26 cellular contexts compared by ENCODE assay signal in the genomic region with DNA sequence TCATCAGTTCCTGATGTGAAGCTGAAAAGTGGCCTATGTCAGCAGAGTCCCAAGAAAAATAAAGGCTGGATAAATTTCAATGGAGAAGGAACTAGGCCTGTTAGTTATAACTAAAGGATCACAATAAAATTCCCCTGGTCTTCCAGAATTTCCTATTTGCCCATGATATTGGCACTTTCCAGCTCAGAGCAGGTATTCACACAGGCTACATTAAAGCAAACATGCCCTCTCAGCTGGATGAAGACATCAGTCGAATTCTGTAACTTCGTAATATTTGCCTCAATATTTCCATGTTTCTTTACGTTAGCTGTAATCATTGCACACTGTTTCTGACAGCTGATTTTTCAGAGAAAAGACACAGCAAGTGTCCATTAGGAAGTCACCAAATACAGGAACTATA. TPM values are rescaled to one million over a fixed set of nuclear protein-coding genes. Genes with fewer than 3 reads are reported as not detected.
A peak's percentile ranks its signal among the peaks of the same experiment; 100 is the strongest.
DNase-seq lines count a peak whose midpoint lies in the region; ATAC-seq, FAIRE-seq and TF ChIP-seq lines count a peak whose summit lies in the region.
"Had no signal": no experiment of that assay in that cellular context is flagged by ENCODE, and none has a peak within 500 bp of the region (broad histone marks: within the 10 kb centered on the region; RNA-seq: fewer than 3 reads in every experiment).

No MANE protein-coding gene starts in this region.

- no peaks in the 10 kb centered on the region for H3K9me3 ChIP-seq in liver (ENCODE audit: control insufficient read depth in 4 of 4, low read length in 3 of 4)
- H3K9me3 ChIP-seq in HepG2 (ENCODE audit: low read length), result no peaks in the 10 kb centered on the region
- no peaks in the 10 kb centered on the region for H3K9me3 ChIP-seq in right lobe of liver
- no peaks in the 10 kb centered on the region for H3K9me3 ChIP-seq in vagina
- H3K9me3 ChIP-seq: BE2C, BLaER1 had no signal

- TF ChIP-seq EP300 in HepG2 (IDR thresholded peaks at IDR 0.05; ENCODE audit: low read depth in 2 of 2, low read length in 2 of 2) (no peak), HepG2 (CRISPR knock-in tag; IDR thresholded peaks at IDR 0.05; ENCODE audit: borderline replicate concordance) (no peak)

- peak overlapping the region in 1 of 2 donors; percentile 1 for H3K9ac ChIP-seq in liver (ENCODE audit: low read depth in 1 of 2, low read length in 2 of 2)
- no peak overlapping the region for H3K9ac ChIP-seq in HepG2 (ENCODE audit: insufficient read depth, low read depth, low read length)
- H3K9ac ChIP-seq: BLaER1 had no signal

- DNase-seq in HepG2 (ENCODE audit: low spot score) (no peak), right lobe of liver (no peak), vagina (ENCODE audit: extremely low spot score in 2 of 2) (no peak)
- DNase-seq: ACHN; BE2C; C1 segment of cervical spinal cord; CD4-positive, alpha-beta memory T cell; CD4-positive, CD25-positive, alpha-beta regulatory T cell; CD8-positive, alpha-beta memory T cell; COR-L47; DMS 273 treated with DMSO at 0.1 percent for 48 hours; DMS153; DMS53; DMS79; DND-41; EL; GDM1 had no signal

- H4K20me1 ChIP-seq in HepG2 (ENCODE audit: insufficient read depth, low read length), result no peaks in the 10 kb centered on the region
- H4K20me1 ChIP-seq: BLaER1 had no signal

- 40% methylated on average over 3 of the region's 3 CpGs for WGBS in liver
- WGBS in HepG2 (ENCODE audit: low lambda C conversion rate), result 3% methylated on average over 3 of the region's 3 CpGs
- WGBS in right lobe of liver (ENCODE audit: insufficient coverage, low coverage, low lambda C conversion rate, missing lambda C conversion rate), result 27% methylated on average over 3 of the region's 3 CpGs

- TF ChIP-seq POLR2A in HepG2 (IDR thresholded peaks at IDR 0.05; ENCODE audit: insufficient read depth in 1 of 2, low read depth in 2 of 2, low read length in 2 of 2), result no peak
- TF ChIP-seq POLR2A in right lobe of liver (IDR thresholded peaks at IDR 0.05), result no peak
- TF ChIP-seq POLR2A in vagina (IDR thresholded peaks at IDR 0.05), result no peak

- peaks cover 2 to 6% (median 4%) of the 10 kb centered on the region in 4 donors for H3K36me3 ChIP-seq in liver (ENCODE audit: control insufficient read depth in 4 of 4, insufficient read depth in 3 of 4, low read depth in 1 of 4, low read length in 3 of 4)
- H3K36me3 ChIP-seq in HepG2 (replicated peaks in 1 of 2; ENCODE audit: control insufficient read depth in 1 of 2, insufficient read depth in 2 of 2, low read length in 2 of 2), result no peaks in the 10 kb centered on the region
- peaks cover 0 to 12% (median 3%) of the 10 kb centered on the region in 4 donors for H3K36me3 ChIP-seq in right lobe of liver
- H3K36me3 ChIP-seq in vagina, result no peaks in the 10 kb centered on the region
- H3K36me3 ChIP-seq: BE2C, BLaER1 had no signal

- CTCF ChIA-PET in HepG2 (lab: Yijun Ruan, JAX; ENCODE audit: low intra/inter-chr PET ratio, low total read pairs), result no interaction called here

- H3K27ac ChIP-seq in liver (ENCODE audit: low read depth in 1 of 2, low read length in 2 of 2) (peak overlapping the region in 1 of 2 donors; percentile 29), HepG2 (ENCODE audit: extremely low read length, insufficient read depth, low read length) (no peak overlapping the region), VCaP (peak overlapping the region; percentile 20; the same call in 1 of the 2 replicates), right lobe of liver (peak overlapping the region in 1 of 3 donors; percentile 29), vagina (no peak overlapping the region)
- H3K27ac ChIP-seq: 22Rv1, BLaER1 had no signal

- no peaks in the 10 kb centered on the region for H3K79me2 ChIP-seq in HepG2 (ENCODE audit: insufficient read depth, low read length)

- H3K4me3 ChIP-seq in liver (ENCODE audit: low read depth in 1 of 3, low read length in 3 of 3) (no peak overlapping the region), HepG2 (replicated peaks in 1 of 3; ENCODE audit: insufficient read depth in 1 of 3, low read depth in 2 of 3, low read length in 3 of 3) (no peak overlapping the region), right lobe of liver (no peak overlapping the region), vagina (no peak overlapping the region)
- H3K4me3 ChIP-seq: BLaER1, GM12878 had no signal

- H3K4me1 ChIP-seq in liver (ENCODE audit: control insufficient read depth in 4 of 4, insufficient read depth in 4 of 4, low read length in 3 of 4) (peaks cover 2 to 13% (median 5%) of the 10 kb centered on the region in 4 donors), HepG2 (ENCODE audit: insufficient read depth, low read length) (no peaks in the 10 kb centered on the region), right lobe of liver (peaks cover 0 to 25% (median 2%) of the 10 kb centered on the region in 4 donors), vagina (peaks cover 5% of the 10 kb centered on the region)
- H3K4me1 ChIP-seq: BE2C, BLaER1 had no signal

- POLR2A ChIA-PET in HepG2 (lab: Yijun Ruan, JAX), result no interaction called here

- no peak overlapping the region for H2AFZ ChIP-seq in HepG2 (ENCODE audit: low read length)

- FAIRE-seq in HepG2 (lab: Jason Lieb, UNC), result no peak
- FAIRE-seq: GM12878, GM19239 had no signal

- H3K27me3 ChIP-seq in liver (ENCODE audit: control insufficient read depth in 4 of 4, insufficient read depth in 4 of 4, low read length in 3 of 4) (no peaks in the 10 kb centered on the region), HepG2 (ENCODE audit: control insufficient read depth in 1 of 2, insufficient read depth in 2 of 2, low read length in 2 of 2) (no peaks in the 10 kb centered on the region), right lobe of liver (no peaks in the 10 kb centered on the region), vagina (no peaks in the 10 kb centered on the region)
- H3K27me3 ChIP-seq: BLaER1 had no signal

- in situ Hi-C loops in HepG2 (cut with HindIII; ENCODE audit: extremely low pct_ligation_motif_present, low pct_unique_long_range_greater_than_20kb), result no loop called here

- ATAC-seq in HepG2 (no peak), right lobe of liver (peak; percentile 47 to 64 (median 63)), HG03095 (IDR thresholded peaks at IDR 0.05; ENCODE audit: unreplicated experiment) (no peak)
- ATAC-seq: GM12878 had no signal

- no peak for TF ChIP-seq CTCF in liver (IDR thresholded peaks at IDR 0.05; ENCODE audit: low read depth, low read length, missing input control)
- no peak for TF ChIP-seq CTCF in HepG2 (CRISPR knock-in tag; IDR thresholded peaks at IDR 0.05)
- TF ChIP-seq CTCF in VCaP (conservative IDR thresholded peaks at IDR 0.05), result no peak
- no peak for TF ChIP-seq CTCF in right lobe of liver (IDR thresholded peaks at IDR 0.05)
- TF ChIP-seq CTCF in vagina (IDR thresholded peaks at IDR 0.05), result no peak

- H3K4me2 ChIP-seq in HepG2 (ENCODE audit: low read depth, low read length), result no peak overlapping the region
- H3K4me2 ChIP-seq: BLaER1 had no signal

- no peak for TF ChIP-seq RAD21 in liver (IDR thresholded peaks at IDR 0.05)
- no peak for TF ChIP-seq RAD21 in HepG2 (CRISPR knock-in tag; IDR thresholded peaks at IDR 0.05)

- no TSS peak for BruUV-seq in HepG2 (replicated peaks; lab: Mats Ljungman, UMichigan)

- intact Hi-C loops in HepG2 (cut with micrococcal nuclease; ENCODE audit: unreplicated experiment), result no loop called here
- intact Hi-C loops in right lobe of liver (cut with DNase I), result no loop called here
- intact Hi-C loops in vagina (cut with DNase I), result no loop called here

TF ChIP-seq in liver, 16 proteins besides CTCF, POLR2A, EP300 and RAD21 (continues in another document):
- TF ChIP-seq GABPA (IDR thresholded peaks at IDR 0.05 in 1 of 2, conservative IDR thresholded peaks at IDR 0.05 in 1 of 2) (no peak), HNF4A (conservative IDR thresholded peaks at IDR 0.05) (peak in 1 of 2 donors; percentile 22), FOXA1 (IDR thresholded peaks at IDR 0.05) (no peak)

RNA-seq across cellular contexts. Expression of a gene that starts 9.5 kb away (rescaled TPM):
- 100 to 1,000 TPM in 1 of 2 donors, 1 to 10 TPM in 1; 7.9 to 113 TPM for total RNA-seq in liver
- 10 to 100 TPM; 24.2 to 90.0 TPM for polyA plus RNA-seq in liver
- 0.13 and 0.36 TPM in 2 replicates for total RNA-seq in HepG2 (2016; rRNA removed; fragmentation: Illumina TruSeq; extraction: Trizol)
- not detected in 2 replicates for total RNA-seq in HepG2 (2016; cell fraction: cytosol; rRNA removed; fragmentation: Illumina TruSeq; extraction: Trizol; ENCODE audit: low read depth)
- 0.22 and 0.25 TPM in 2 replicates for total RNA-seq in HepG2 (2016; cell fraction: insoluble cytoplasmic fraction; rRNA removed; fragmentation: Illumina TruSeq; extraction: Trizol)
- total RNA-seq in HepG2 (2016; cell fraction: membrane; rRNA removed; fragmentation: Illumina TruSeq; extraction: Trizol), result not detected in 2 replicates
- total RNA-seq in HepG2 (2016; cell fraction: nucleus; rRNA removed; fragmentation: Illumina TruSeq; extraction: Trizol), result not detected in 2 replicates
- polyA plus RNA-seq in HepG2 (2011; rRNA removed), result 0.24 and 0.38 TPM in 2 replicates
- 0.06 and 0.12 TPM in 2 replicates for polyA plus RNA-seq in HepG2 (2011; cell fraction: cytosol; rRNA removed)
- polyA plus RNA-seq in HepG2 (2011; cell fraction: nucleus; rRNA removed), result 0.21 and 0.23 TPM in 2 replicates
- 0.36 and 0.55 TPM in 2 replicates for polyA plus RNA-seq in HepG2 (2012)
- polyA plus RNA-seq in HepG2 (2016; cell fraction: cytosol; fragmentation: Illumina TruSeq; extraction: Trizol; ENCODE audit: low read depth), result 0.19 TPM in 1 of 2 replicates, not detected in the other
- 0.24 and 0.35 TPM in 2 replicates for polyA plus RNA-seq in HepG2 (2016; cell fraction: insoluble cytoplasmic fraction; fragmentation: Illumina TruSeq; extraction: Trizol; ENCODE audit: low read depth)
- polyA plus RNA-seq in HepG2 (2016; cell fraction: membrane; fragmentation: Illumina TruSeq; extraction: Trizol; ENCODE audit: low read depth), result 0.15 TPM in 1 of 2 replicates, not detected in the other
- polyA plus RNA-seq in HepG2 (2016; cell fraction: nucleus; fragmentation: Illumina TruSeq; extraction: Trizol; ENCODE audit: insufficient read depth, low read depth), result not detected in 2 replicates
- 0.32 and 0.77 TPM in 2 replicates for polyA minus RNA-seq in HepG2 (2011; rRNA and poly(A)+ RNA removed; ENCODE audit: low replicate concordance)
- not detected in 2 replicates for polyA minus RNA-seq in HepG2 (2011; cell fraction: cytosol; rRNA and poly(A)+ RNA removed)
- polyA minus RNA-seq in HepG2 (2011; cell fraction: nucleus; rRNA and poly(A)+ RNA removed), result 0.75 TPM in 1 of 2 replicates, not detected in the other
- total RNA-seq in right lobe of liver, result 100 to 1,000 TPM in 1 of 6 experiments, 10 to 100 TPM in 5; 71.7 to 124 (median 91.0) TPM
- total RNA-seq in vagina, result 134 TPM
- total RNA-seq: Daoy, G401 had no signal

Comparison
In these comparisons a context has a peak if more than half of its experiments do, and no peak if none do; other contexts are left out.
1. ATAC-seq: peak in right lobe of liver (4 of 4); none in HepG2 (single experiment) and HG03095 (single experiment).
2. RNA of a gene that starts 9.5 kb away (total RNA-seq): 134 TPM in vagina (single experiment), 7.9 to 113 TPM in liver and 71.7 to 124 TPM in right lobe of liver; 0.13 to 0.36 TPM in HepG2; every median in the first group is over 4 times any median in the second.